Comparison of ENCODE assay signal across 1 cellular context in the genomic region with DNA sequence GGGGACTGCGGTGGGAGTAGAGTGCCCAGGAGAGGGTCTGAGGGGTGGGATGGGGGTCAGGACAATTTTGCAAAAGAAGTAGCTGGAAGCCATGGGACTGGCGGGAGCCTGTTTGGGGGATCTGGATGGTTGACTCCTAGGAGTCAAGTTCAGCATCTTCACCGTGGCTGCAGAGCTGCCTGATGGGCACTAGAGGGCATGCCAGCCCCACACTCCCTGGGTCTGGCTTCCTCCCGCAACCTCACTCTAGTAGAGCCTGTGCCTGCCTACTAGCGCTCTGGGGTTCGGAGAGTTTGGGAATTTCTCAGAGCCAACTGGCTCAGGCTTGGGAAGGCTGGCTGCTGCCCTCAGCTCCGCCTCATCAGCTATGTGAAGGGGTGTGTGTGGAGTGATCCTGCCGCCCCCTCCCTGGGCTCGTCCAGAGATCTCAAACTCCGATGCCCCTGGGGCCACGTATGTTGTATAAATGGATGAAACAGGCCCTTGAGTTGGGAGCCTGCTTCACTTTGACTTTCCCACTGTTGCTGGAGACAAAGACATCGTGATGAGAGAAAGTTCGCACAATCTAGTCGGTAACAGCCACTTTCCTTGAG.
TF ChIP-seq lines count a peak whose summit lies in the region.

No MANE protein-coding gene starts in this region.

TF ChIP-seq in HepG2, 621 proteins besides CTCF, POLR2A, EP300 and RAD21:
- no peak for TF ChIP-seq TAF15 (IDR thresholded peaks at IDR 0.05; ENCODE audit: low read depth, low read length, poor library complexity, severe bottlenecking)
- TF ChIP-seq, protein P1, sequence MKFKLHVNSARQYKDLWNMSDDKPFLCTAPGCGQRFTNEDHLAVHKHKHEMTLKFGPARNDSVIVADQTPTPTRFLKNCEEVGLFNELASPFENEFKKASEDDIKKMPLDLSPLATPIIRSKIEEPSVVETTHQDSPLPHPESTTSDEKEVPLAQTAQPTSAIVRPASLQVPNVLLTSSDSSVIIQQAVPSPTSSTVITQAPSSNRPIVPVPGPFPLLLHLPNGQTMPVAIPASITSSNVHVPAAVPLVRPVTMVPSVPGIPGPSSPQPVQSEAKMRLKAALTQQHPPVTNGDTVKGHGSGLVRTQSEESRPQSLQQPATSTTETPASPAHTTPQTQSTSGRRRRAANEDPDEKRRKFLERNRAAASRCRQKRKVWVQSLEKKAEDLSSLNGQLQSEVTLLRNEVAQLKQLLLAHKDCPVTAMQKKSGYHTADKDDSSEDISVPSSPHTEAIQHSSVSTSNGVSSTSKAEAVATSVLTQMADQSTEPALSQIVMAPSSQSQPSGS (CRISPR knock-in tag; IDR thresholded peaks at IDR 0.05) = 0 out of 2 replicates have a peak, but pooled peaks have one; percentile 23
- TF ChIP-seq, protein P2, sequence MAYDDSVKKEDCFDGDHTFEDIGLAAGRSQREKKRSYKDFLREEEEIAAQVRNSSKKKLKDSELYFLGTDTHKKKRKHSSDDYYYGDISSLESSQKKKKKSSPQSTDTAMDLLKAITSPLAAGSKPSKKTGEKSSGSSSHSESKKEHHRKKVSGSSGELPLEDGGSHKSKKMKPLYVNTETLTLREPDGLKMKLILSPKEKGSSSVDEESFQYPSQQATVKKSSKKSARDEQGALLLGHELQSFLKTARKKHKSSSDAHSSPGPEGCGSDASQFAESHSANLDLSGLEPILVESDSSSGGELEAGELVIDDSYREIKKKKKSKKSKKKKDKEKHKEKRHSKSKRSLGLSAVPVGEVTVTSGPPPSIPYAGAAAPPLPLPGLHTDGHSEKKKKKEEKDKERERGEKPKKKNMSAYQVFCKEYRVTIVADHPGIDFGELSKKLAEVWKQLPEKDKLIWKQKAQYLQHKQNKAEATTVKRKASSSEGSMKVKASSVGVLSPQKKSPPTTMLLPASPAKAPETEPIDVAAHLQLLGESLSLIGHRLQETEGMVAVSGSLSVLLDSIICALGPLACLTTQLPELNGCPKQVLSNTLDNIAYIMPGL (CRISPR knock-in tag; IDR thresholded peaks at IDR 0.05; ENCODE audit: borderline replicate concordance in 1 of 2, low read depth in 1 of 2) = peak in 1 of 2 experiments; percentile 37; a peak in 1 of 4 replicates
- 0 out of 2 replicates have a peak, but pooled peaks have one; percentile 20 for TF ChIP-seq ERF (CRISPR knock-in tag; IDR thresholded peaks at IDR 0.05)
- TF ChIP-seq TGIF2 (CRISPR knock-in tag; IDR thresholded peaks at IDR 0.05) = no peak
- TF ChIP-seq STAG1 (CRISPR knock-in tag; IDR thresholded peaks at IDR 0.05) = peak; percentile 91
- no peak for TF ChIP-seq ZIK1 (CRISPR knock-in tag; IDR thresholded peaks at IDR 0.05; ENCODE audit: borderline replicate concordance, low read depth)
- 0 out of 2 replicates have a peak, but pooled peaks have one; percentile 38 for TF ChIP-seq ZNF331 (CRISPR knock-in tag; IDR thresholded peaks at IDR 0.05)
- no peak for TF ChIP-seq SOX6 (IDR thresholded peaks at IDR 0.05)
- TF ChIP-seq SOX6 (CRISPR knock-in tag; IDR thresholded peaks at IDR 0.05) = 0 out of 2 replicates have a peak, but pooled peaks have one; percentile 28
- TF ChIP-seq, protein P3, sequence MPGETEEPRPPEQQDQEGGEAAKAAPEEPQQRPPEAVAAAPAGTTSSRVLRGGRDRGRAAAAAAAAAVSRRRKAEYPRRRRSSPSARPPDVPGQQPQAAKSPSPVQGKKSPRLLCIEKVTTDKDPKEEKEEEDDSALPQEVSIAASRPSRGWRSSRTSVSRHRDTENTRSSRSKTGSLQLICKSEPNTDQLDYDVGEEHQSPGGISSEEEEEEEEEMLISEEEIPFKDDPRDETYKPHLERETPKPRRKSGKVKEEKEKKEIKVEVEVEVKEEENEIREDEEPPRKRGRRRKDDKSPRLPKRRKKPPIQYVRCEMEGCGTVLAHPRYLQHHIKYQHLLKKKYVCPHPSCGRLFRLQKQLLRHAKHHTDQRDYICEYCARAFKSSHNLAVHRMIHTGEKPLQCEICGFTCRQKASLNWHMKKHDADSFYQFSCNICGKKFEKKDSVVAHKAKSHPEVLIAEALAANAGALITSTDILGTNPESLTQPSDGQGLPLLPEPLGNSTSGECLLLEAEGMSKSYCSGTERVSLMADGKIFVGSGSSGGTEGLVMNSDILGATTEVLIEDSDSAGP (CRISPR knock-in tag; IDR thresholded peaks at IDR 0.05; ENCODE audit: borderline replicate concordance) = peak; percentile 32; the same call in 1 of the 2 replicates
- no peak for TF ChIP-seq TARDBP (CRISPR knock-in tag; IDR thresholded peaks at IDR 0.05)
- TF ChIP-seq, protein P4, sequence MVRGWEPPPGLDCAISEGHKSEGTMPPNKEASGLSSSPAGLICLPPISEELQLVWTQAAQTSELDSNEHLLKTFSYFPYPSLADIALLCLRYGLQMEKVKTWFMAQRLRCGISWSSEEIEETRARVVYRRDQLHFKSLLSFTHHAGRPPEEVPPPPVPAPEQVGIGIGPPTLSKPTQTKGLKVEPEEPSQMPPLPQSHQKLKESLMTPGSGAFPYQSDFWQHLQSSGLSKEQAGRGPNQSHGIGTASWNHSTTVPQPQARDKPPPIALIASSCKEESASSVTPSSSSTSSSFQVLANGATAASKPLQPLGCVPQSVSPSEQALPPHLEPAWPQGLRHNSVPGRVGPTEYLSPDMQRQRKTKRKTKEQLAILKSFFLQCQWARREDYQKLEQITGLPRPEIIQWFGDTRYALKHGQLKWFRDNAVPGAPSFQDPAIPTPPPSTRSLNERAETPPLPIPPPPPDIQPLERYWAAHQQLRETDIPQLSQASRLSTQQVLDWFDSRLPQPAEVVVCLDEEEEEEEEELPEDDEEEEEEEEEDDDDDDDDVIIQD (CRISPR knock-in tag; IDR thresholded peaks at IDR 0.05; ENCODE audit: low read depth) = peak; percentile 36; the same call in 1 of the 2 replicates
- no peak for TF ChIP-seq ZNF790 (CRISPR knock-in tag; IDR thresholded peaks at IDR 0.05; ENCODE audit: borderline replicate concordance)
- 0 out of 2 replicates have a peak, but pooled peaks have one; percentile 30 for TF ChIP-seq SMAD3 (CRISPR knock-in tag; IDR thresholded peaks at IDR 0.05)
- peak; percentile 62 for TF ChIP-seq SMC3 (IDR thresholded peaks at IDR 0.05; ENCODE audit: low read length)
- TF ChIP-seq ATF1 (CRISPR knock-in tag; IDR thresholded peaks at IDR 0.05) = no peak
- TF ChIP-seq ZNF792 (CRISPR knock-in tag; IDR thresholded peaks at IDR 0.05) = 0 out of 2 replicates have a peak, but pooled peaks have one; percentile 23
- TF ChIP-seq KDM3A (CRISPR knock-in tag; IDR thresholded peaks at IDR 0.05; ENCODE audit: low read depth) = peak; percentile 41; the same call in 1 of the 2 replicates
- TF ChIP-seq ZNF263 (CRISPR knock-in tag; IDR thresholded peaks at IDR 0.05) = 0 out of 2 replicates have a peak, but pooled peaks have one; percentile 27
- TF ChIP-seq, protein P5, sequence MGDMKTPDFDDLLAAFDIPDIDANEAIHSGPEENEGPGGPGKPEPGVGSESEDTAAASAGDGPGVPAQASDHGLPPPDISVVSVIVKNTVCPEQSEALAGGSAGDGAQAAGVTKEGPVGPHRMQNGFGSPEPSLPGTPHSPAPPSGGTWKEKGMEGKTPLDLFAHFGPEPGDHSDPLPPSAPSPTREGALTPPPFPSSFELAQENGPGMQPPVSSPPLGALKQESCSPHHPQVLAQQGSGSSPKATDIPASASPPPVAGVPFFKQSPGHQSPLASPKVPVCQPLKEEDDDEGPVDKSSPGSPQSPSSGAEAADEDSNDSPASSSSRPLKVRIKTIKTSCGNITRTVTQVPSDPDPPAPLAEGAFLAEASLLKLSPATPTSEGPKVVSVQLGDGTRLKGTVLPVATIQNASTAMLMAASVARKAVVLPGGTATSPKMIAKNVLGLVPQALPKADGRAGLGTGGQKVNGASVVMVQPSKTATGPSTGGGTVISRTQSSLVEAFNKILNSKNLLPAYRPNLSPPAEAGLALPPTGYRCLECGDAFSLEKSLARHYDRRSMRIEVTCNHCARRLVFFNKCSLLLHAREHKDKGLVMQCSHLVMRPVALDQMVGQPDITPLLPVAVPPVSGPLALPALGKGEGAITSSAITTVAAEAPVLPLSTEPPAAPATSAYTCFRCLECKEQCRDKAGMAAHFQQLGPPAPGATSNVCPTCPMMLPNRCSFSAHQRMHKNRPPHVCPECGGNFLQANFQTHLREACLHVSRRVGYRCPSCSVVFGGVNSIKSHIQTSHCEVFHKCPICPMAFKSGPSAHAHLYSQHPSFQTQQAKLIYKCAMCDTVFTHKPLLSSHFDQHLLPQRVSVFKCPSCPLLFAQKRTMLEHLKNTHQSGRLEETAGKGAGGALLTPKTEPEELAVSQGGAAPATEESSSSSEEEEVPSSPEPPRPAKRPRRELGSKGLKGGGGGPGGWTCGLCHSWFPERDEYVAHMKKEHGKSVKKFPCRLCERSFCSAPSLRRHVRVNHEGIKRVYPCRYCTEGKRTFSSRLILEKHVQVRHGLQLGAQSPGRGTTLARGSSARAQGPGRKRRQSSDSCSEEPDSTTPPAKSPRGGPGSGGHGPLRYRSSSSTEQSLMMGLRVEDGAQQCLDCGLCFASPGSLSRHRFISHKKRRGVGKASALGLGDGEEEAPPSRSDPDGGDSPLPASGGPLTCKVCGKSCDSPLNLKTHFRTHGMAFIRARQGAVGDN (CRISPR knock-in tag; IDR thresholded peaks at IDR 0.05) = 0 out of 2 replicates have a peak, but pooled peaks have one; percentile 34
- TF ChIP-seq, protein P6, sequence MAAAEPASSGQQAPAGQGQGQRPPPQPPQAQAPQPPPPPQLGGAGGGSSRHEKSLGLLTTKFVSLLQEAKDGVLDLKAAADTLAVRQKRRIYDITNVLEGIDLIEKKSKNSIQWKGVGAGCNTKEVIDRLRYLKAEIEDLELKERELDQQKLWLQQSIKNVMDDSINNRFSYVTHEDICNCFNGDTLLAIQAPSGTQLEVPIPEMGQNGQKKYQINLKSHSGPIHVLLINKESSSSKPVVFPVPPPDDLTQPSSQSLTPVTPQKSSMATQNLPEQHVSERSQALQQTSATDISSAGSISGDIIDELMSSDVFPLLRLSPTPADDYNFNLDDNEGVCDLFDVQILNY (CRISPR knock-in tag; conservative IDR thresholded peaks at IDR 0.05) = no peak
- TF ChIP-seq LCORL (IDR thresholded peaks at IDR 0.05) = no peak
- peak; percentile 37; the same call in 1 of the 2 replicates for TF ChIP-seq LCORL (CRISPR knock-in tag; IDR thresholded peaks at IDR 0.05)
- TF ChIP-seq ARNT2 (CRISPR knock-in tag; IDR thresholded peaks at IDR 0.05; ENCODE audit: low read depth) = no peak
- TF ChIP-seq SAP130 (CRISPR knock-in tag; IDR thresholded peaks at IDR 0.05; ENCODE audit: low read depth) = peak; percentile 31; the same call in 1 of the 2 replicates
- TF ChIP-seq, protein P7, sequence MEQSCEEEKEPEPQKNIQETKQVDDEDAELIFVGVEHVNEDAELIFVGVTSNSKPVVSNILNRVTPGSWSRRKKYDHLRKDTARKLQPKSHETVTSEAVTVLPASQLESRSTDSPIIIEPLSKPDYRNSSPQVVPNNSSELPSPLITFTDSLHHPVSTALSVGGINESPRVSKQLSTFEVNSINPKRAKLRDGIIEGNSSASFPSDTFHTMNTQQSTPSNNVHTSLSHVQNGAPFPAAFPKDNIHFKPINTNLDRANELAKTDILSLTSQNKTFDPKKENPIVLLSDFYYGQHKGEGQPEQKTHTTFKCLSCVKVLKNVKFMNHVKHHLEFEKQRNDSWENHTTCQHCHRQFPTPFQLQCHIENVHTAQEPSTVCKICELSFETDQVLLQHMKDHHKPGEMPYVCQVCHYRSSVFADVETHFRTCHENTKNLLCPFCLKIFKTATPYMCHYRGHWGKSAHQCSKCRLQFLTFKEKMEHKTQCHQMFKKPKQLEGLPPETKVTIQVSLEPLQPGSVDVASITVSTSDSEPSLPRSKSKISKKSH (CRISPR knock-in tag; IDR thresholded peaks at IDR 0.05; ENCODE audit: borderline replicate concordance) = 0 out of 2 replicates have a peak, but pooled peaks have one; percentile 51
- no peak for TF ChIP-seq DR1 (CRISPR knock-in tag; IDR thresholded peaks at IDR 0.05)
- TF ChIP-seq, protein P8, sequence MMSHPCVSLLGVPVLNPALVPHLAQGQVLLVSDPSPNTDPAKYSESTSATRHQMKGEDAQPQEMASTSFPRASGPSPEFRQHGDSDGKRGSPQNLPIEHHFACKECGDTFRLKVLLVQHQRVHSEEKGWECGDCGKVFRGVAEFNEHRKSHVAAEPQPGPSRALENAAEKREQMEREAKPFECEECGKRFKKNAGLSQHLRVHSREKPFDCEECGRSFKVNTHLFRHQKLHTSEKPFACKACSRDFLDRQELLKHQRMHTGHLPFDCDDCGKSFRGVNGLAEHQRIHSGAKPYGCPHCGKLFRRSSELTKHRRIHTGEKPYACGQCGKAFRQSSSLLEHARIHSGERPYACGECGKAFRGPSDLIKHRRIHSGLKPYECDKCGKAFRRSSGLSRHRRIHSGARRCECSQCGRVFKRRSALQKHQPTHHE (CRISPR knock-in tag; IDR thresholded peaks at IDR 0.05; ENCODE audit: borderline replicate concordance) = no peak
- peak; percentile 51 for TF ChIP-seq AGO2 (optimal IDR thresholded peaks at IDR 0.05; ENCODE audit: low read depth, low read length)
- 0 out of 2 replicates have a peak, but pooled peaks have one; percentile 15 for TF ChIP-seq ZNF350 (CRISPR knock-in tag; IDR thresholded peaks at IDR 0.05; ENCODE audit: borderline replicate concordance, low read depth)
- TF ChIP-seq XRCC5 (optimal IDR thresholded peaks at IDR 0.05; ENCODE audit: low read length) = peak; percentile 80
- peak; percentile 28; the same call in 1 of the 2 replicates for TF ChIP-seq ZNF274 (CRISPR knock-in tag; IDR thresholded peaks at IDR 0.05)
- TF ChIP-seq KDM2A (CRISPR knock-in tag; IDR thresholded peaks at IDR 0.05; ENCODE audit: borderline replicate concordance, low read depth) = peak; percentile 82; the same call in 1 of the 2 replicates
